ENCODE assay signal across 20 cellular contexts in the genomic region with DNA sequence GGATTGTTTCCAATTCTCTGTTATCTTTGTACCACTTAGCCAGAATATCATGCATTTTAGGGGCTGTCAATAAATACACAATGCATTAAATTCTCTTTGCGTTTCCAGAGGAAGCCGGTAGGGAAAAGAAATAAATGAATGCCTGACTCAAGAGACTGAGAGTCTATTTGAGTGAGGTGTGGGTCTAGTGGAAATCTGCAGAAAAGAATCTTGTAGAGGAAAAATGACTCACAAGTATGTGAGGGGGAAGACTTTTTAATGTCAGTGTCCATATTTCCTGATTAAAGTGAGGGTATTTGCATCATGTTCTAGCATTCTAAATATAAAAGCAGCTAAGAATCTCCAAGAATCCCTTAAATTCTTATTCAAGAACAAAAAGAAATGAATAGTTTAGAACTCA.
DNase-seq lines count a peak whose midpoint lies in the region; TF ChIP-seq lines count a peak whose summit lies in the region.
"Had no signal": no experiment of that assay in that cellular context is flagged by ENCODE, and none has a peak within 500 bp of the region (broad histone marks: within the 10 kb centered on the region; RNA-seq: fewer than 3 reads in every experiment).

No MANE protein-coding gene starts in this region.

- 0 out of 2 replicates have a peak, but pooled peaks cover 12% of the 10 kb centered on the region for H3F3A ChIP-seq in GM23248 (ENCODE audit: insufficient read depth)
- peaks cover 18% of the 10 kb centered on the region for H3F3A ChIP-seq in SK-N-SH (replicated peaks; ENCODE audit: insufficient read depth)

- H3K9me3 ChIP-seq in GM23248 (ENCODE audit: low read depth) = no peaks in the 10 kb centered on the region
- H3K9me3 ChIP-seq in SK-N-SH = no peaks in the 10 kb centered on the region
- H3K9me3 ChIP-seq: BE2C, thoracic aorta had no signal

- H3K36me3 ChIP-seq in GM23248 (ENCODE audit: low read depth) (no peaks in the 10 kb centered on the region), SK-N-SH (replicated peaks in 1 of 2; ENCODE audit: control insufficient read depth in 1 of 2, insufficient read depth in 2 of 2, low read length in 1 of 2) (peaks cover 0 to 27% of the 10 kb centered on the region in 2 experiments)
- H3K36me3 ChIP-seq: thoracic aorta, WERI-Rb-1 had no signal

- no peak overlapping the region for H3K9ac ChIP-seq in GM23248
- no peak overlapping the region for H3K9ac ChIP-seq in SK-N-SH

- no peak overlapping the region for H3K27ac ChIP-seq in GM23248
- peak overlapping the region; percentile 30 to 53; a peak in 3 of 4 replicates for H3K27ac ChIP-seq in SK-N-SH (ENCODE audit: low read depth in 2 of 2, low read length in 1 of 2)
- H3K27ac ChIP-seq in RWPE1 = no peak overlapping the region
- H3K27ac ChIP-seq: thoracic aorta, WERI-Rb-1 had no signal

- H3K9me3 Mint-ChIP-seq in osteocyte (ENCODE audit: unreplicated experiment) = no peaks in the 10 kb centered on the region
- H3K9me3 Mint-ChIP-seq: activated CD4-positive, alpha-beta memory T cell treated with anti-CD3 and anti-CD28 coated beads, Interleukin-2, amount 10 ng/mL, durations not matched to agents 7 days and 5 days; activated naive CD4-positive, alpha-beta T cell treated with anti-CD3 and anti-CD28 coated beads, Interleukin-2, amount 10 ng/mL, durations not matched to agents 7 days and 5 days; activated T-cell treated with anti-CD3 and anti-CD28 coated beads, Interleukin-2, amount 50 U/mL, for 24 hours; T-helper 1 cell treated with Interleukin-12 subunit alpha and Interleukin-12 subunit beta and Interleukin-4 antibody, amounts not matched to agents 30 μg/mL and 1 μg/mL, for 36 hours had no signal

- peaks cover 45% of the 10 kb centered on the region for H3K36me3 Mint-ChIP-seq in osteocyte (ENCODE audit: unreplicated experiment)

- CTCF ChIA-PET in SK-N-SH (lab: Yijun Ruan, JAX) = no interaction called here
- CTCF ChIA-PET in GM10248 (lab: Yijun Ruan, JAX) = interaction anchor here (0.7 kb wide), 1 partner anchor 8 kb away, joined by 3 read pairs; no protein-coding TSS in a partner anchor
- CTCF ChIA-PET in RWPE1 (lab: Yijun Ruan, JAX) = interaction anchor here (0.6 to 0.7 kb wide), 2 partner anchors 73 to 126 kb away, joined by 3 read pairs; no protein-coding TSS in a partner anchor

- no peak for TF ChIP-seq EP300 in SK-N-SH (IDR thresholded peaks at IDR 0.05; ENCODE audit: borderline replicate concordance in 1 of 2, low read depth in 1 of 2, low read length in 1 of 2)

- POLR2A ChIA-PET in SK-N-SH (lab: Yijun Ruan, JAX) = no interaction called here
- POLR2A ChIA-PET in GM10248 (lab: Yijun Ruan, JAX) = no interaction called here
- POLR2A ChIA-PET in RWPE1 (lab: Yijun Ruan, JAX; ENCODE audit: low non-redundant PET) = no interaction called here

- no peak overlapping the region for H3K4me3 Mint-ChIP-seq in osteocyte (ENCODE audit: unreplicated experiment)
- H3K4me3 Mint-ChIP-seq: activated CD4-positive, alpha-beta memory T cell treated with anti-CD3 and anti-CD28 coated beads, Interleukin-2, amount 10 ng/mL, durations not matched to agents 7 days and 5 days; activated naive CD4-positive, alpha-beta T cell treated with anti-CD3 and anti-CD28 coated beads, Interleukin-2, amount 10 ng/mL, durations not matched to agents 7 days and 5 days; activated T-cell treated with anti-CD3 and anti-CD28 coated beads, Interleukin-2, amount 50 U/mL, for 24 hours; T-helper 1 cell treated with Interleukin-12 subunit alpha and Interleukin-12 subunit beta and Interleukin-4 antibody, amounts not matched to agents 30 μg/mL and 1 μg/mL, for 36 hours had no signal

- intact Hi-C loops in posterior vena cava (cut with DNase I) = no loop called here

- peaks cover 24% of the 10 kb centered on the region for H3K79me2 ChIP-seq in GM23248 (ENCODE audit: insufficient read depth)
- H3K79me2 ChIP-seq in SK-N-SH (ENCODE audit: insufficient read depth) = peaks cover 43% of the 10 kb centered on the region

- H3K9me2 ChIP-seq in GM23248 (ENCODE audit: insufficient read depth) (peaks cover 3% of the 10 kb centered on the region), SK-N-SH (no peaks in the 10 kb centered on the region)

- peak overlapping the region; percentile 25 for H3K27ac Mint-ChIP-seq in osteocyte (ENCODE audit: unreplicated experiment)
- H3K27ac Mint-ChIP-seq: activated CD4-positive, alpha-beta memory T cell treated with anti-CD3 and anti-CD28 coated beads, Interleukin-2, amount 10 ng/mL, durations not matched to agents 7 days and 5 days; activated naive CD4-positive, alpha-beta T cell treated with anti-CD3 and anti-CD28 coated beads, Interleukin-2, amount 10 ng/mL, durations not matched to agents 7 days and 5 days; activated T-cell treated with anti-CD3 and anti-CD28 coated beads, Interleukin-2, amount 50 U/mL, for 24 hours; T-helper 1 cell treated with Interleukin-12 subunit alpha and Interleukin-12 subunit beta and Interleukin-4 antibody, amounts not matched to agents 30 μg/mL and 1 μg/mL, for 36 hours had no signal

- peak; percentile 25; the same call in 1 of the 2 replicates for TF ChIP-seq CTCF in SK-N-SH (IDR thresholded peaks at IDR 0.05)
- no peak for TF ChIP-seq CTCF in osteocyte (IDR thresholded peaks at IDR 0.05)
- no peak for TF ChIP-seq CTCF in GM10248 (IDR thresholded peaks at IDR 0.05; ENCODE audit: control extremely low read depth, extremely low read depth, low read depth, missing control alignments)
- no peak for TF ChIP-seq CTCF in RWPE1 (conservative IDR thresholded peaks at IDR 0.05; ENCODE audit: low read depth)

- H2AFZ ChIP-seq in GM23248 (no peak overlapping the region), SK-N-SH (ENCODE audit: low read depth) (no peak overlapping the region)

- peaks cover 64% of the 10 kb centered on the region for H3K4me1 Mint-ChIP-seq in osteocyte (ENCODE audit: unreplicated experiment)

- WGBS in GM23248 (ENCODE audit: low coverage in 1 of 2, low lambda C conversion rate in 2 of 2, missing lambda C conversion rate in 2 of 2), 2 experiments = 91 to 98% methylated on average over 2 of the region's 2 CpGs
- 47% methylated on average over 2 of the region's 2 CpGs for whole genome bisulfite sequencing in SK-N-SH (ENCODE audit: low lambda C conversion rate)

- H3K27me3 Mint-ChIP-seq in osteocyte (ENCODE audit: unreplicated experiment) = no peaks in the 10 kb centered on the region
- H3K27me3 Mint-ChIP-seq: activated naive CD4-positive, alpha-beta T cell treated with anti-CD3 and anti-CD28 coated beads, Interleukin-2, amount 10 ng/mL, durations not matched to agents 7 days and 5 days; activated T-cell treated with anti-CD3 and anti-CD28 coated beads, Interleukin-2, amount 50 U/mL, for 24 hours had no signal

- DNase-seq in GM23248 (peak; percentile 52), SK-N-SH (no peak), dermis blood vessel endothelial cell (peak; percentile 71), osteocyte (ENCODE audit: extremely low spot score, unreplicated experiment) (no peak), GM10248 (ENCODE audit: extremely low spot score) (no peak), posterior vena cava (ENCODE audit: low spot score) (no peak), RWPE1 (ENCODE audit: low spot score) (no peak)
- DNase-seq: activated CD4-positive, alpha-beta memory T cell treated with anti-CD3 and anti-CD28 coated beads, Interleukin-2, amount 10 ng/mL, durations not matched to agents 7 days and 5 days; activated naive CD4-positive, alpha-beta T cell treated with anti-CD3 and anti-CD28 coated beads, Interleukin-2, amount 10 ng/mL, durations not matched to agents 7 days and 5 days; activated T-cell treated with anti-CD3 and anti-CD28 coated beads, Interleukin-2, amount 50 U/mL, for 24 hours; BE2C; central memory CD4-positive, alpha-beta T cell; KG1; NCI-H1436; NCI-H446; NK-92 treated with Interleukin-12 subunit alpha and Interleukin-12 subunit beta, amount 100 ng/mL, for 24 hours; Right ventricle myocardium superior; WERI-Rb-1 had no signal

- peaks cover 40% of the 10 kb centered on the region for H3K4me1 ChIP-seq in GM23248 (ENCODE audit: insufficient read depth)
- H3K4me1 ChIP-seq in SK-N-SH (ENCODE audit: control insufficient read depth in 1 of 2, insufficient read depth in 2 of 2, low read depth in 1 of 2, low read length in 1 of 2) = peaks cover 13 to 26% of the 10 kb centered on the region in 2 experiments; a peak in 3 of 4 replicates

- no peak for TF ChIP-seq RAD21 in SK-N-SH (IDR thresholded peaks at IDR 0.05; ENCODE audit: low read length)

- H4K20me1 ChIP-seq in GM23248 (ENCODE audit: insufficient read depth) (no peaks in the 10 kb centered on the region), SK-N-SH (ENCODE audit: insufficient read depth) (no peaks in the 10 kb centered on the region)

- H3K4me2 ChIP-seq in GM23248 (ENCODE audit: unreplicated experiment) (peak overlapping the region; percentile 3), SK-N-SH (peak overlapping the region; percentile 30; the same call in 1 of the 2 replicates)

- H3K27me3 ChIP-seq in GM23248 (replicated peaks; ENCODE audit: insufficient read depth) (no peaks in the 10 kb centered on the region), SK-N-SH (ENCODE audit: insufficient read depth) (no peaks in the 10 kb centered on the region)
- H3K27me3 ChIP-seq: BE2C had no signal

- no peak overlapping the region for H3K4me3 ChIP-seq in GM23248
- no peak overlapping the region for H3K4me3 ChIP-seq in SK-N-SH (ENCODE audit: low read depth in 2 of 2, low read length in 1 of 2)
- H3K4me3 ChIP-seq: thoracic aorta had no signal

- in situ Hi-C loops in GM23248 (cut with MboI) = no loop called here

TF ChIP-seq in SK-N-SH, 30 proteins besides CTCF, POLR2A, EP300 and RAD21:
- TF ChIP-seq FOSL2 (IDR thresholded peaks at IDR 0.05; ENCODE audit: borderline replicate concordance, low read depth) (peak; percentile 33; the same call in 1 of the 2 replicates), GABPA (IDR thresholded peaks at IDR 0.05; ENCODE audit: low read depth) (no peak), JUND (IDR thresholded peaks at IDR 0.05) (0 out of 2 replicates have a peak, but pooled peaks have one; percentile 11)
- TF ChIP-seq, protein P1, sequence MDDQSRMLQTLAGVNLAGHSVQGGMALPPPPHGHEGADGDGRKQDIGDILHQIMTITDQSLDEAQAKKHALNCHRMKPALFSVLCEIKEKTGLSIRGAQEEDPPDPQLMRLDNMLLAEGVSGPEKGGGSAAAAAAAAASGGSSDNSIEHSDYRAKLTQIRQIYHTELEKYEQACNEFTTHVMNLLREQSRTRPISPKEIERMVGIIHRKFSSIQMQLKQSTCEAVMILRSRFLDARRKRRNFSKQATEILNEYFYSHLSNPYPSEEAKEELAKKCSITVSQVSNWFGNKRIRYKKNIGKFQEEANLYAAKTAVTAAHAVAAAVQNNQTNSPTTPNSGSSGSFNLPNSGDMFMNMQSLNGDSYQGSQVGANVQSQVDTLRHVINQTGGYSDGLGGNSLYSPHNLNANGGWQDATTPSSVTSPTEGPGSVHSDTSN (IDR thresholded peaks at IDR 0.05) = peak; percentile 13; the same call in 1 of the 2 replicates
- TF ChIP-seq, protein P2, sequence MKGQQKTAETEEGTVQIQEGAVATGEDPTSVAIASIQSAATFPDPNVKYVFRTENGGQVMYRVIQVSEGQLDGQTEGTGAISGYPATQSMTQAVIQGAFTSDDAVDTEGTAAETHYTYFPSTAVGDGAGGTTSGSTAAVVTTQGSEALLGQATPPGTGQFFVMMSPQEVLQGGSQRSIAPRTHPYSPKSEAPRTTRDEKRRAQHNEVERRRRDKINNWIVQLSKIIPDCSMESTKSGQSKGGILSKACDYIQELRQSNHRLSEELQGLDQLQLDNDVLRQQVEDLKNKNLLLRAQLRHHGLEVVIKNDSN (IDR thresholded peaks at IDR 0.05; ENCODE audit: borderline replicate concordance, low read depth) = no peak

Comparison
In these comparisons a context has a peak if more than half of its experiments do, and no peak if none do; other contexts are left out.
1. DNase-seq: peak in GM23248 (single experiment) and dermis blood vessel endothelial cell (single experiment); none in SK-N-SH (single experiment), osteocyte (single experiment), GM10248 (single experiment), posterior vena cava (single experiment) and RWPE1 (single experiment).
2. H3K27ac ChIP-seq: peak in SK-N-SH (2 of 2); none in GM23248 (single experiment) and RWPE1 (single experiment).